17 cellular contexts compared by ENCODE assay signal in genomic region chr9:106534800-106535199, GRCh38.
DNase-seq lines count a peak whose midpoint lies in the region; ATAC-seq and TF ChIP-seq lines count a peak whose summit lies in the region.
"Had no signal": no experiment of that assay in that cellular context is flagged by ENCODE, and none has a peak within 500 bp of the region (broad histone marks: within the 10 kb centered on the region; RNA-seq: fewer than 3 reads in every experiment).

No MANE protein-coding gene starts in this region.

- no CpG with 5 or more reads among the region's 3 CpGs for WGBS in neuronal stem cell (ENCODE audit: extremely low coverage in 2 of 2, insufficient read length in 2 of 2, insufficient replicate concordance in 1 of 2), 2 donors
- WGBS in smooth muscle cell (ENCODE audit: low lambda C conversion rate): 87% methylated on average over 3 of the region's 3 CpGs
- 16 to 70% methylated on average over 3 of the region's 3 CpGs for WGBS in sigmoid colon, 2 donors

- H3K18ac ChIP-seq in neuronal stem cell (ENCODE audit: low read length): no peak overlapping the region

- H3F3A ChIP-seq in Loucy (ENCODE audit: low read depth) (no peaks in the 10 kb centered on the region), smooth muscle cell (ENCODE audit: low read depth) (no peaks in the 10 kb centered on the region)

- H3K4me3 Mint-ChIP-seq in immature natural killer cell: no peak overlapping the region
- H3K4me3 Mint-ChIP-seq: CD4-positive, alpha-beta memory T cell had no signal

- peaks cover 0 to 2% (median 0%) of the 10 kb centered on the region in 3 donors for H3K27me3 Mint-ChIP-seq in immature natural killer cell (ENCODE audit: low read depth in 3 of 3)
- H3K27me3 Mint-ChIP-seq: CD4-positive, alpha-beta memory T cell had no signal

- H3K79me1 ChIP-seq in neuronal stem cell (ENCODE audit: low read depth, low read length): no peaks in the 10 kb centered on the region

- TF ChIP-seq CTCF in Loucy (conservative IDR thresholded peaks at IDR 0.05; ENCODE audit: low read length) (no peak), smooth muscle cell (IDR thresholded peaks at IDR 0.05; ENCODE audit: borderline replicate concordance, insufficient read depth, poor library complexity, severe bottlenecking) (no peak), sigmoid colon (IDR thresholded peaks at IDR 0.05) (no peak)

- no peaks in the 10 kb centered on the region for H3K27me3 ChIP-seq in Loucy (ENCODE audit: insufficient read depth, low read length, poor library complexity, severe bottlenecking)
- no peaks in the 10 kb centered on the region for H3K27me3 ChIP-seq in neuronal stem cell (ENCODE audit: control insufficient read depth in 3 of 3, insufficient read depth in 3 of 3, low read depth in 1 of 3, low read length in 3 of 3)
- no peaks in the 10 kb centered on the region for H3K27me3 ChIP-seq in smooth muscle cell (ENCODE audit: low read depth)
- no peaks in the 10 kb centered on the region for H3K27me3 ChIP-seq in sigmoid colon

- H2BK120ac ChIP-seq in neuronal stem cell (ENCODE audit: low read depth, low read length): no peak overlapping the region

- H2BK12ac ChIP-seq in neuronal stem cell (ENCODE audit: low read length): no peak overlapping the region

- H2BK15ac ChIP-seq in neuronal stem cell (ENCODE audit: low read length): no peak overlapping the region

- H4K20me1 ChIP-seq in Loucy (ENCODE audit: insufficient read depth, low read length, poor library complexity, severe bottlenecking): no peaks in the 10 kb centered on the region
- no peaks in the 10 kb centered on the region for H4K20me1 ChIP-seq in smooth muscle cell (ENCODE audit: low read depth)

- H3K9me3 ChIP-seq in Loucy (ENCODE audit: insufficient read depth, low read depth, low read length) (no peaks in the 10 kb centered on the region), neuronal stem cell (replicated peaks in 1 of 2; ENCODE audit: control insufficient read depth in 2 of 2, insufficient read depth in 1 of 2, low read depth in 1 of 2, low read length in 2 of 2) (no peaks in the 10 kb centered on the region), smooth muscle cell (replicated peaks; ENCODE audit: low read depth) (no peaks in the 10 kb centered on the region), sigmoid colon (no peaks in the 10 kb centered on the region)

- H3K79me2 ChIP-seq in Loucy (ENCODE audit: insufficient read depth, low read length) (no peaks in the 10 kb centered on the region), smooth muscle cell (ENCODE audit: low read depth) (no peaks in the 10 kb centered on the region)

- H2AK5ac ChIP-seq in neuronal stem cell (ENCODE audit: low read depth, low read length): no peak overlapping the region

- no peak for TF ChIP-seq POLR2A in sigmoid colon (IDR thresholded peaks at IDR 0.05)

- no peaks in the 10 kb centered on the region for H3K9me3 Mint-ChIP-seq in immature natural killer cell

- H3K9me2 ChIP-seq in Loucy (replicated peaks; ENCODE audit: low read depth, low read length): no peaks in the 10 kb centered on the region

- no peak for TF ChIP-seq EP300 in sigmoid colon (IDR thresholded peaks at IDR 0.05)

- peaks cover 12 to 20% of the 10 kb centered on the region in 2 donors for H3K4me1 Mint-ChIP-seq in immature natural killer cell
- H3K4me1 Mint-ChIP-seq: CD4-positive, alpha-beta memory T cell had no signal

- H4K91ac ChIP-seq in neuronal stem cell (ENCODE audit: low read depth, low read length, poor library complexity): no peak overlapping the region

- H3K14ac ChIP-seq in neuronal stem cell (ENCODE audit: low read length): no peak overlapping the region

- H3K4me3 ChIP-seq in Loucy (ENCODE audit: low read length, poor library complexity, severe bottlenecking) (no peak overlapping the region), neuronal stem cell (ENCODE audit: low read length in 2 of 2) (no peak overlapping the region), smooth muscle cell (no peak overlapping the region), sigmoid colon (no peak overlapping the region)

- H3K27ac ChIP-seq in neuronal stem cell (replicated peaks; ENCODE audit: low read length) (no peak overlapping the region), smooth muscle cell (ENCODE audit: low read depth) (no peak overlapping the region), sigmoid colon (no peak overlapping the region)

- no peak overlapping the region for H3K4me2 ChIP-seq in Loucy (ENCODE audit: low read depth, low read length, poor library complexity, severe bottlenecking)
- no peak overlapping the region for H3K4me2 ChIP-seq in neuronal stem cell (ENCODE audit: insufficient read depth, low read length, poor library complexity, severe bottlenecking)
- peak overlapping the region; percentile 19 for H3K4me2 ChIP-seq in smooth muscle cell

- H3K36me3 Mint-ChIP-seq in immature natural killer cell: no peaks in the 10 kb centered on the region
- H3K36me3 Mint-ChIP-seq: CD4-positive, alpha-beta memory T cell had no signal

- no peak overlapping the region for H4K8ac ChIP-seq in neuronal stem cell (ENCODE audit: low read depth, low read length)

- intact Hi-C loops in left colon (cut with DNase I, micrococcal nuclease) (no loop called here), sigmoid colon (cut with DNase I) (no loop called here)

- H2AFZ ChIP-seq in Loucy (ENCODE audit: low read length): peak overlapping the region; percentile 8; the same call in 1 of the 2 replicates
- peak overlapping the region; percentile 37 for H2AFZ ChIP-seq in neuronal stem cell (ENCODE audit: low read length)
- no peak overlapping the region for H2AFZ ChIP-seq in smooth muscle cell (ENCODE audit: low read depth)

- H2BK5ac ChIP-seq in neuronal stem cell (ENCODE audit: low read length): no peak overlapping the region

- H3K4me1 ChIP-seq in Loucy (ENCODE audit: insufficient read depth, low read length, poor library complexity, severe bottlenecking) (peaks cover 23% of the 10 kb centered on the region), neuronal stem cell (ENCODE audit: control insufficient read depth in 2 of 2, insufficient read depth in 1 of 2, low read depth in 1 of 2, low read length in 2 of 2) (peaks cover 3% of the 10 kb centered on the region in 2 donors), smooth muscle cell (ENCODE audit: low read depth) (peaks cover 9% of the 10 kb centered on the region), sigmoid colon (peaks cover 0 to 6% (median 2%) of the 10 kb centered on the region in 4 donors)

- DNase-seq in left colon: no peak
- DNase-seq in neuronal stem cell (ENCODE audit: low spot score): no peak
- no peak for DNase-seq in smooth muscle cell (lab: John Stamatoyannopoulos, UW; ENCODE audit: unreplicated experiment)
- no peak for DNase-seq in A172 (ENCODE audit: low spot score)
- no peak for DNase-seq in immature natural killer cell
- DNase-seq in sigmoid colon: no peak
- DNase-seq: 8988T; Calu3; CD4-positive, alpha-beta memory T cell; COR-L47; DMS53; DMS79 treated with DMSO at 0.1 percent for 48 hours; GF-D8; GOT3; H7; HCEC 1CT had no signal

- H3K23ac ChIP-seq in neuronal stem cell (ENCODE audit: low read depth, low read length, poor library complexity): no peak overlapping the region

- H3K36me3 ChIP-seq in Loucy (ENCODE audit: insufficient read depth, low read length) (no peaks in the 10 kb centered on the region), neuronal stem cell (replicated peaks in 1 of 2; ENCODE audit: control insufficient read depth in 2 of 2, insufficient read depth in 2 of 2, low read length in 2 of 2) (no peaks in the 10 kb centered on the region), smooth muscle cell (ENCODE audit: low read depth) (no peaks in the 10 kb centered on the region), sigmoid colon (no peaks in the 10 kb centered on the region)

- ATAC-seq in left colon: peak; percentile 52

- H3K9ac ChIP-seq in Loucy (ENCODE audit: low read depth, low read length, poor library complexity, severe bottlenecking) (no peak overlapping the region), neuronal stem cell (ENCODE audit: low read depth, low read length, poor library complexity) (no peak overlapping the region), smooth muscle cell (ENCODE audit: low read depth) (no peak overlapping the region)

- no peak overlapping the region for H3K27ac Mint-ChIP-seq in immature natural killer cell
- H3K27ac Mint-ChIP-seq: CD4-positive, alpha-beta memory T cell had no signal

- H3K4ac ChIP-seq in neuronal stem cell (ENCODE audit: low read length): no peak overlapping the region
